ENCODE assay signal across 8 cellular contexts in genomic region chr19:18557474-18558201, GRCh38. TPM values are rescaled to one million over a fixed set of nuclear protein-coding genes. Genes with fewer than 3 reads are reported as not detected.
A peak's percentile ranks its signal among the peaks of the same experiment; 100 is the strongest.
DNase-seq lines count a peak whose midpoint lies in the region; ATAC-seq, FAIRE-seq and TF ChIP-seq lines count a peak whose summit lies in the region.

A gene with protein sequence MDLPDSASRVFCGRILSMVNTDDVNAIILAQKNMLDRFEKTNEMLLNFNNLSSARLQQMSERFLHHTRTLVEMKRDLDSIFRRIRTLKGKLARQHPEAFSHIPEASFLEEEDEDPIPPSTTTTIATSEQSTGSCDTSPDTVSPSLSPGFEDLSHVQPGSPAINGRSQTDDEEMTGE (plus strand): TSS chr19:18557870. CDS start chr19:18562057, 4,187 bp downstream.

- H3K27ac ChIP-seq in kidney (ENCODE audit: low read depth in 2 of 2, low read length in 2 of 2): peak within 1 kb of the TSS; percentile 93 to 94

- peak within 1 kb of the TSS; percentile 92 to 98 for H3K9ac ChIP-seq in kidney (ENCODE audit: low read length in 2 of 2)

- peaks cover 0 to 3% of the 10 kb centered on the region in 2 donors for H3K4me1 ChIP-seq in kidney (ENCODE audit: control insufficient read depth in 1 of 2, insufficient read depth in 1 of 2, low read depth in 1 of 2, low read length in 2 of 2)

- DNase-seq in AG10803 (ENCODE audit: low read depth) (peak; percentile 99), NCI-H510A (lab: John Stamatoyannopoulos, UW) (peak; percentile 93), cerebellum (ENCODE audit: low spot score) (peak; percentile 98), kidney (peak; percentile 99)
- peak; percentile 96 for DNase-seq in activated CD4-positive, alpha-beta T cell treated with anti-CD3 and anti-CD28 coated beads for 1 hour
- DNase-seq in stimulated activated CD4-positive, alpha-beta T cell treated with anti-CD3 and anti-CD28 coated beads, Interleukin-15, amount 100 ng/mL, for 24 hours: peak; percentile 99

- intact Hi-C loops in kidney (cut with DNase I): no loop called here

- ATAC-seq in GM19043 (IDR thresholded peaks at IDR 0.05; ENCODE audit: low read depth, unreplicated experiment) (peak; percentile 87), HG03432 (IDR thresholded peaks at IDR 0.05; ENCODE audit: unreplicated experiment) (peak; percentile 91)

- peak within 1 kb of the TSS; percentile 99 for H3K4me3 ChIP-seq in AG10803 (ENCODE audit: low read length)
- H3K4me3 ChIP-seq in kidney (ENCODE audit: low read length in 2 of 2): peak within 1 kb of the TSS; percentile 85 to 94

- peak; percentile 66 for FAIRE-seq in kidney (lab: Jason Lieb, UNC)

- H3K36me3 ChIP-seq in kidney (ENCODE audit: control insufficient read depth in 1 of 2, insufficient read depth in 2 of 2, low read length in 2 of 2): peaks cover 0 to 5% of the 10 kb centered on the region in 2 donors

- no peaks in the 10 kb centered on the region for H3K9me3 ChIP-seq in kidney (ENCODE audit: control insufficient read depth in 1 of 2, low read length in 2 of 2)

- TF ChIP-seq CTCF in AG10803 (conservative IDR thresholded peaks at IDR 0.05; ENCODE audit: low read length) (no peak), kidney (IDR thresholded peaks at IDR 0.05; ENCODE audit: borderline replicate concordance, extremely low read depth, insufficient read depth) (no peak)

RNA-seq across cellular contexts. Expression of the gene that starts here (rescaled TPM):
- total RNA-seq in cerebellum (23.6 TPM), kidney (69.9 TPM)
- polyA plus RNA-seq in kidney (ENCODE audit: insufficient read depth, low read depth, low replicate concordance): 56.3 TPM

Comparison
In these comparisons a context has a peak if more than half of its experiments do, and no peak if none do; other contexts are left out.
1. Peak in every context shown above with its lines: DNase-seq, ATAC-seq, H3K4me3 ChIP-seq and H3K27ac ChIP-seq.